In genomic region chr19:35138305-35138799, GRCh38 we compare ENCODE assay signal across 13 cellular contexts. TPM values are rescaled to one million over a fixed set of nuclear protein-coding genes. Genes with fewer than 3 reads are reported as not detected.
DNase-seq lines count a peak whose midpoint lies in the region; ATAC-seq and TF ChIP-seq lines count a peak whose summit lies in the region.
"Had no signal": no experiment of that assay in that cellular context is flagged by ENCODE, and none has a peak within 500 bp of the region (broad histone marks: within the 10 kb centered on the region; RNA-seq: fewer than 3 reads in every experiment).

No MANE protein-coding gene starts in this region.

- H3K4me3 ChIP-seq in H7 (ENCODE audit: insufficient read depth, low read depth, low read length), result no peak overlapping the region
- peak overlapping the region; percentile 25 for H3K4me3 ChIP-seq in cardiac muscle cell

- peaks cover 34% of the 10 kb centered on the region for H3K4me1 Mint-ChIP-seq in osteocyte (ENCODE audit: unreplicated experiment)

- peak overlapping the region; percentile 97 for H3K27ac ChIP-seq in cardiac muscle cell

- peaks cover 21% of the 10 kb centered on the region for H3K27me3 Mint-ChIP-seq in osteocyte (ENCODE audit: unreplicated experiment)

- H3K27me3 ChIP-seq in H7 (ENCODE audit: control insufficient read depth, insufficient read depth, low read length), result peaks cover 12% of the 10 kb centered on the region
- peaks cover 19% of the 10 kb centered on the region for H3K27me3 ChIP-seq in cardiac muscle cell

- no peak overlapping the region for H3K27ac Mint-ChIP-seq in osteocyte (ENCODE audit: unreplicated experiment)

- peaks cover 52% of the 10 kb centered on the region for H3K4me1 ChIP-seq in cardiac muscle cell (ENCODE audit: low read depth)

- no peaks in the 10 kb centered on the region for H3K36me3 ChIP-seq in H7 (replicated peaks; ENCODE audit: control insufficient read depth, insufficient read depth, low read length)
- no peaks in the 10 kb centered on the region for H3K36me3 ChIP-seq in cardiac muscle cell

- H3K9me3 Mint-ChIP-seq in osteocyte (ENCODE audit: unreplicated experiment), result no peaks in the 10 kb centered on the region

- no peaks in the 10 kb centered on the region for H3K9me3 ChIP-seq in cardiac muscle cell (ENCODE audit: low read depth)

- H3K36me3 Mint-ChIP-seq in osteocyte (ENCODE audit: unreplicated experiment), result no peaks in the 10 kb centered on the region

- no peak overlapping the region for H3K4me3 Mint-ChIP-seq in osteocyte (ENCODE audit: unreplicated experiment)

- TF ChIP-seq CTCF in cardiac muscle cell (IDR thresholded peaks at IDR 0.05; ENCODE audit: low read depth, low read length), result no peak
- TF ChIP-seq CTCF in osteocyte (IDR thresholded peaks at IDR 0.05), result no peak

- DNase-seq in H7, result peak; percentile 63
- DNase-seq in cardiac muscle cell (ENCODE audit: low read depth in 1 of 2, low spot score in 1 of 2), result peak; percentile 58 to 61
- peak; percentile 87 for DNase-seq in posterior vena cava (ENCODE audit: low spot score)
- no peak for DNase-seq in osteocyte (ENCODE audit: extremely low spot score, unreplicated experiment)
- DNase-seq in NCI-H1436 (lab: John Stamatoyannopoulos, UW), result no peak
- DNase-seq: ACHN; activated CD4-positive, alpha-beta T cell treated with anti-CD3 and anti-CD28 coated beads, Interleukin-2, amount 50 U/mL, for 48 hours; activated naive CD4-positive, alpha-beta T cell treated with anti-CD3 and anti-CD28 coated beads, Interleukin-2, amount 50 U/mL, for 16 hours; EL; Karpas-422; NCI-H510A treated with DMSO at 0.1 percent for 48 hours had no signal

- no peak for ATAC-seq in HG02588 (IDR thresholded peaks at IDR 0.05; ENCODE audit: unreplicated experiment)

- intact Hi-C loops in posterior vena cava (cut with DNase I), result no loop called here

RNA-seq across cellular contexts. Expression of gene FXYD1, which starts 0.3 kb away (rescaled TPM):
- 5.0 and 6.1 TPM in 2 replicates for total RNA-seq in H7 (2014; rRNA removed; shearing (Covaris generic))
- total RNA-seq in cardiac muscle cell, result 105 and 154 TPM in 2 replicates
- 268 and 314 TPM in 2 replicates for polyA plus RNA-seq in cardiac muscle cell
- 100 to 1,000 TPM; 157 to 183 TPM for total RNA-seq in posterior vena cava
- total RNA-seq in osteocyte, result 0.86 TPM in 1 of 2 replicates, not detected in the other

RNA-seq across cellular contexts. Expression of gene LGI4, which starts 3.5 kb away (rescaled TPM):
- 2.9 and 10.4 TPM in 2 replicates for total RNA-seq in H7 (2014; rRNA removed; shearing (Covaris generic))
- 42.0 and 45.5 TPM in 2 replicates for total RNA-seq in cardiac muscle cell
- 26.7 and 27.5 TPM in 2 replicates for polyA plus RNA-seq in cardiac muscle cell
- total RNA-seq in posterior vena cava, result 1 to 10 TPM; 9.1 to 10.0 TPM
- total RNA-seq in osteocyte, result 0.32 and 0.34 TPM in 2 replicates
- total RNA-seq: pulmonary artery endothelial cell had no signal

RNA-seq across cellular contexts. Expression of gene FXYD7, which starts 4.7 kb away (rescaled TPM):
- total RNA-seq in H7 (2014; rRNA removed; shearing (Covaris generic)), result 1.3 and 1.8 TPM in 2 replicates
- 2.6 and 4.5 TPM in 2 replicates for total RNA-seq in cardiac muscle cell
- polyA plus RNA-seq in cardiac muscle cell, result 3.5 and 5.0 TPM in 2 replicates
- under 1 TPM in 1 of 2 donors, not detected in 1; 0.43 TPM for total RNA-seq in posterior vena cava
- total RNA-seq in osteocyte, result 0.50 TPM in 1 of 2 replicates, not detected in the other
- total RNA-seq: pulmonary artery endothelial cell had no signal

RNA-seq across cellular contexts. Expression of gene FXYD5, which starts 16.2 kb away (rescaled TPM):
- 101 and 115 TPM in 2 replicates for total RNA-seq in H7 (2014; rRNA removed; shearing (Covaris generic))
- 12.2 and 14.5 TPM in 2 replicates for total RNA-seq in cardiac muscle cell
- 11.3 and 19.3 TPM in 2 replicates for polyA plus RNA-seq in cardiac muscle cell
- total RNA-seq in posterior vena cava, result 10 to 100 TPM; 67.9 to 89.3 TPM
- 81.0 and 86.6 TPM in 2 replicates for total RNA-seq in osteocyte

RNA-seq across cellular contexts. Expression of gene FXYD3, which starts 22.7 kb away (rescaled TPM):
- not detected in 2 replicates for total RNA-seq in H7 (2014; rRNA removed; shearing (Covaris generic))
- total RNA-seq in cardiac muscle cell (not detected in 2 replicates), posterior vena cava (not detected), osteocyte (not detected in 2 replicates)
- 0.35 TPM in 1 of 2 replicates, not detected in the other for polyA plus RNA-seq in cardiac muscle cell
- total RNA-seq: pulmonary artery endothelial cell had no signal

Comparison
In these comparisons a context has a peak if more than half of its experiments do, and no peak if none do; other contexts are left out.
1. DNase-seq: peak in H7 (single experiment), cardiac muscle cell (2 of 2) and posterior vena cava (single experiment); none in osteocyte (single experiment) and NCI-H1436 (single experiment).
2. RNA of gene FXYD1, which starts 0.3 kb away (total RNA-seq): 157 to 183 TPM in posterior vena cava and 105 to 154 TPM in cardiac muscle cell; 5.0 to 6.1 TPM in H7 and 0.86 TPM in osteocyte; every median in the first group is over 10 times any median in the second.